Comparison of ENCODE assay signal across 18 cellular contexts in the genomic region with DNA sequence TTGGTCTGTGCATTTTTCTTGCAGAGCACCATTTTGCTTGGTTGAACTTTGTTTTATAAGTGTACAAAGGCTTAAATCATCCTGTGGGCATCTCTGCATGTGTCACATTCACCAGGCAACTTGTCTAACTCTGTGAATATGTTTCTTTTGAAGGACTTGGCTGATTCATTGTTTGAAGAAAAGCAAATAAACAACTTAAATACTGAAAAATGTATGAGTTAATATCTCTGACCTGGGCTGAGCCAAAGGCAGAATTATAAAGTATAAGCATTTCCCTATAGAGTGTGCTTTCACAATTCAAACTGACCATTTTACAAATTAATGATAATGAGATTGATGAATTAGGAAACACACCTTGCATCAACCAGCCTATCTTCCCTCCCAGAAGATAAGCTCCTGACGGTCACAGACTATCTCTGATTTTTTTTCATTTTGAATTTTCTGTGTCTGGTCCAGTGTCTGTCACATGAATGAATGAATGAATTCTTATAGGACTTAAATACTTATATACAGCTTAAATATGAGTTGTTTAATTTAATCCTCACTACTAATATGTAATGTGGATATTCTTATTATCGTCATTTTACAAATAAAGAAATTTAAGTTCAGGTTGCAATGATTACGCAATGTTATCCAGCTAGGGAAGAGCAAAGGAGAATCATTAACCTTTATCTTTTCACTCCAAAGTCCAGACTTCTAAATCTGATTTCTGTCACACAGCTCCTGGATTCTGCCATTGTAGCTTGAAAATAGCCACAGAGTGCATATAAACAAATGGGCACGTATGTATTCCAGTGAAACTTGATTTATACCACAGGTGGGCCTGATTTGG.
A peak's percentile ranks its signal among the peaks of the same experiment; 100 is the strongest.
DNase-seq lines count a peak whose midpoint lies in the region; ATAC-seq, FAIRE-seq and TF ChIP-seq lines count a peak whose summit lies in the region.
"Had no signal": no experiment of that assay in that cellular context is flagged by ENCODE, and none has a peak within 500 bp of the region (broad histone marks: within the 10 kb centered on the region; RNA-seq: fewer than 3 reads in every experiment).

No MANE protein-coding gene starts in this region.

- H3K4ac ChIP-seq in IMR-90 (ENCODE audit: low read depth, low read length), result no peak overlapping the region

- no peak overlapping the region for H4K91ac ChIP-seq in IMR-90 (ENCODE audit: insufficient read depth, low read depth, low read length)

- FAIRE-seq in K562 (lab: Jason Lieb, UNC), result no peak

- BruUV-seq in IMR-90 (replicated peaks; lab: Mats Ljungman, UMichigan) (no TSS peak), K562 (replicated peaks; lab: Mats Ljungman, UMichigan) (no TSS peak)

- TF ChIP-seq POLR2A in IMR-90 (IDR thresholded peaks at IDR 0.05; ENCODE audit: low read depth, low read length), result no peak
- TF ChIP-seq POLR2A in K562 (conservative IDR thresholded peaks at IDR 0.05), result no peak
- no peak for TF ChIP-seq POLR2A in GM18505 (IDR thresholded peaks at IDR 0.05; ENCODE audit: borderline replicate concordance, extremely low read depth, insufficient read depth, insufficient read length)

- no peak overlapping the region for H3K23ac ChIP-seq in IMR-90 (ENCODE audit: low read depth, low read length)

- H3K36me3 ChIP-seq in IMR-90 (ENCODE audit: control insufficient read depth, insufficient read depth, low read length) (no peaks in the 10 kb centered on the region), K562 (ENCODE audit: control insufficient read depth, insufficient read depth, low read length) (no peaks in the 10 kb centered on the region), hepatocyte (replicated peaks; ENCODE audit: insufficient read depth, low read depth) (no peaks in the 10 kb centered on the region), MM.1S (replicated peaks; ENCODE audit: insufficient read depth, low read length) (no peaks in the 10 kb centered on the region)
- H3K36me3 ChIP-seq: breast epithelium, left lung had no signal

- no peak overlapping the region for H2BK15ac ChIP-seq in IMR-90 (ENCODE audit: low read depth, low read length)

- in situ Hi-C loops in IMR-90 (cut with MboI; ENCODE audit: low sequenced_read_pairs), result no loop called here
- in situ Hi-C loops in K562 (cut with MboI), result no loop called here

- no peak overlapping the region for H2BK5ac ChIP-seq in IMR-90 (ENCODE audit: low read depth, low read length, poor library complexity, severe bottlenecking)

- H3K27ac ChIP-seq in IMR-90 (ENCODE audit: insufficient read depth, low read length) (no peak overlapping the region), K562 (ENCODE audit: extremely low read depth, low read depth, low read length) (no peak overlapping the region), hepatocyte (peak overlapping the region; percentile 44), temporal lobe (ENCODE audit: low read depth, low read length) (peak overlapping the region; percentile 99), MM.1S (ENCODE audit: low read length) (no peak overlapping the region)
- H3K27ac ChIP-seq: breast epithelium, left lung, testis, VCaP had no signal

- H3K79me2 ChIP-seq in K562 (ENCODE audit: control insufficient read depth, insufficient read depth, low read length), result no peaks in the 10 kb centered on the region
- H3K79me2 ChIP-seq in hepatocyte, result no peaks in the 10 kb centered on the region
- H3K79me2 ChIP-seq in MM.1S (ENCODE audit: low read length), result no peaks in the 10 kb centered on the region

- H3K18ac ChIP-seq in IMR-90 (ENCODE audit: low read depth, low read length), result no peak overlapping the region

- H2AFZ ChIP-seq in IMR-90 (replicated peaks; ENCODE audit: low read length, poor library complexity) (no peak overlapping the region), K562 (ENCODE audit: low read depth, low read length) (no peak overlapping the region), hepatocyte (no peak overlapping the region), MM.1S (ENCODE audit: low read length) (no peak overlapping the region)

- no peak overlapping the region for H4K8ac ChIP-seq in IMR-90 (ENCODE audit: low read depth in 2 of 2, low read length in 2 of 2)

- no peaks in the 10 kb centered on the region for H3K9me1 ChIP-seq in IMR-90 (ENCODE audit: insufficient read depth, low read length)
- H3K9me1 ChIP-seq in K562 (ENCODE audit: control insufficient read depth, insufficient read depth, low read length), result no peaks in the 10 kb centered on the region

- H3K56ac ChIP-seq in IMR-90 (ENCODE audit: extremely low read depth, insufficient read depth, low read length), result no peak overlapping the region

- no peak overlapping the region for H2AK5ac ChIP-seq in IMR-90 (ENCODE audit: low read depth, low read length)

- TF ChIP-seq RAD21 in IMR-90 (IDR thresholded peaks at IDR 0.05; ENCODE audit: low read length) (no peak), K562 (CRISPR knock-in tag; conservative IDR thresholded peaks at IDR 0.05 in 1 of 2, IDR thresholded peaks at IDR 0.05 in 1 of 2) (no peak)

- dilution Hi-C loops in IMR-90 (cut with HindIII; ENCODE audit: low sequenced_read_pairs, unreplicated experiment), result no loop called here

- no peak overlapping the region for H4K5ac ChIP-seq in IMR-90 (ENCODE audit: low read depth, low read length)

- intact Hi-C loops in IMR-90 (cut with micrococcal nuclease), result no loop called here
- intact Hi-C loops in K562 (cut with micrococcal nuclease), result no loop called here

- WGBS in IMR-90 (ENCODE audit: extremely low coverage in 2 of 2, insufficient read length in 1 of 2), 2 experiments, result no CpG with 5 or more reads among the region's 4 CpGs
- 2% methylated on average over 4 of the region's 4 CpGs for WGBS in K562 (ENCODE audit: insufficient coverage, low coverage, missing lambda C conversion rate)
- 53% methylated on average over 4 of the region's 4 CpGs for WGBS in hepatocyte (ENCODE audit: low lambda C conversion rate, missing lambda C conversion rate)

- H3K4me3 ChIP-seq in IMR-90 (ENCODE audit: insufficient read depth, low read depth, low read length) (no peak overlapping the region), K562 (no peak overlapping the region), hepatocyte (no peak overlapping the region), MM.1S (ENCODE audit: low read length) (no peak overlapping the region)
- H3K4me3 ChIP-seq: breast epithelium, left lung, testis had no signal

- H2BK20ac ChIP-seq in IMR-90 (ENCODE audit: low read depth, low read length), result no peak overlapping the region

- no peaks in the 10 kb centered on the region for H3K4me1 ChIP-seq in IMR-90 (ENCODE audit: control insufficient read depth, insufficient read depth, low read length)
- H3K4me1 ChIP-seq in K562 (replicated peaks in 1 of 2; ENCODE audit: control insufficient read depth in 2 of 2, insufficient read depth in 2 of 2, low read length in 2 of 2), result no peaks in the 10 kb centered on the region
- H3K4me1 ChIP-seq in hepatocyte (ENCODE audit: insufficient read depth), result peaks cover 8% of the 10 kb centered on the region
- no peaks in the 10 kb centered on the region for H3K4me1 ChIP-seq in MM.1S (ENCODE audit: low read length)
- H3K4me1 ChIP-seq: breast epithelium, left lung had no signal

- H3K4me2 ChIP-seq in IMR-90 (ENCODE audit: low read depth, low read length) (no peak overlapping the region), K562 (ENCODE audit: insufficient read depth, low read length) (no peak overlapping the region), hepatocyte (peak overlapping the region; percentile 51), MM.1S (ENCODE audit: low read depth, low read length) (no peak overlapping the region)

- H2BK120ac ChIP-seq in IMR-90 (ENCODE audit: low read depth, low read length), result no peak overlapping the region

- no peak overlapping the region for H2AK9ac ChIP-seq in IMR-90 (replicated peaks; ENCODE audit: low read depth, low read length, poor library complexity)

- no peak overlapping the region for H3K14ac ChIP-seq in IMR-90 (replicated peaks; ENCODE audit: low read depth, low read length)

- H3K9me3 ChIP-seq in IMR-90 (ENCODE audit: control insufficient read depth, insufficient read depth, low read length), result no peaks in the 10 kb centered on the region
- H3K9me3 ChIP-seq in K562 (replicated peaks; ENCODE audit: control insufficient read depth, insufficient read depth, low read depth, low read length), result no peaks in the 10 kb centered on the region; the same call in 1 of the 2 replicates
- H3K9me3 ChIP-seq in hepatocyte (ENCODE audit: low read depth), result no peaks in the 10 kb centered on the region
- no peaks in the 10 kb centered on the region for H3K9me3 ChIP-seq in MM.1S (replicated peaks; ENCODE audit: insufficient read depth, low read length)
- H3K9me3 ChIP-seq: breast epithelium, testis had no signal

- no peak for ATAC-seq in IMR-90 (ENCODE audit: low read depth)
- ATAC-seq in K562, result no peak
- ATAC-seq in GM18505 (IDR thresholded peaks at IDR 0.05; ENCODE audit: unreplicated experiment), result no peak
- ATAC-seq: left lung had no signal

- H4K20me1 ChIP-seq in IMR-90 (ENCODE audit: insufficient read depth, low read length) (no peaks in the 10 kb centered on the region), K562 (replicated peaks; ENCODE audit: control insufficient read depth, insufficient read depth, low read length) (no peaks in the 10 kb centered on the region), hepatocyte (ENCODE audit: insufficient read depth, poor library complexity, severe bottlenecking) (no peaks in the 10 kb centered on the region), MM.1S (ENCODE audit: insufficient read depth, low read length) (no peaks in the 10 kb centered on the region)

- POLR2A ChIA-PET in IMR-90 (lab: Charles Lee; ENCODE audit: unreplicated experiment) (no interaction called here), K562 (lab: Yijun Ruan, JAX) (no interaction called here)

- CTCF ChIA-PET in IMR-90 (lab: Yijun Ruan, JAX) (interaction anchor here (0.6 kb wide), 1 partner anchor 123 kb away, joined by 3 read pairs; no protein-coding TSS in a partner anchor), K562 (lab: Yijun Ruan, JAX; ENCODE audit: low intra/inter-chr PET ratio) (no interaction called here)

- H3K9me2 ChIP-seq in hepatocyte (replicated peaks; ENCODE audit: insufficient read depth), result no peaks in the 10 kb centered on the region
- H3K9me2 ChIP-seq in MM.1S (replicated peaks; ENCODE audit: insufficient read depth, low read length), result no peaks in the 10 kb centered on the region

- DNase-seq in IMR-90 (no peak), K562 (ENCODE audit: extremely low read depth in 1 of 4, low spot score in 3 of 4) (no peak), hepatocyte (ENCODE audit: low spot score) (peak; percentile 40), MM.1S (no peak), germinal center (ENCODE audit: low spot score) (no peak), NCI-H510A (lab: John Stamatoyannopoulos, UW) (no peak)
- DNase-seq: activated CD4-positive, alpha-beta memory T cell treated with anti-CD3 and anti-CD28 coated beads for 36 hours; activated naive CD4-positive, alpha-beta T cell treated with anti-CD3 and anti-CD28 coated beads, Interleukin-2, amount 50 U/mL, for 16 hours; activated T-cell treated with anti-CD3 and anti-CD28 coated beads, Interleukin-2, amount 50 U/mL, for 1 hour; effector CD8-positive, alpha-beta T cell; H9; left lung; SHP77; testis had no signal

- H3K79me1 ChIP-seq in IMR-90 (ENCODE audit: low read depth in 1 of 2, low read length in 2 of 2), result no peaks in the 10 kb centered on the region

- H3K27me3 ChIP-seq in IMR-90 (ENCODE audit: control insufficient read depth, insufficient read depth, low read length), result peaks cover 2% of the 10 kb centered on the region
- H3K27me3 ChIP-seq in K562 (ENCODE audit: control insufficient read depth in 2 of 2, insufficient read depth in 2 of 2, low read length in 2 of 2), result no peaks in the 10 kb centered on the region
- H3K27me3 ChIP-seq in hepatocyte, result no peaks in the 10 kb centered on the region
- H3K27me3 ChIP-seq in MM.1S (replicated peaks; ENCODE audit: insufficient read depth, low read length), result no peaks in the 10 kb centered on the region
- H3K27me3 ChIP-seq: breast epithelium, left lung, testis had no signal

- TF ChIP-seq EP300 in K562 (IDR thresholded peaks at IDR 0.05; ENCODE audit: low read length), result no peak

- TF ChIP-seq CTCF in IMR-90 (conservative IDR thresholded peaks at IDR 0.05; ENCODE audit: low read depth, low read length) (no peak), K562 (IDR thresholded peaks at IDR 0.05 in 2 of 3, conservative IDR thresholded peaks at IDR 0.05 in 1 of 3; ENCODE audit: insufficient read depth in 2 of 3, low read depth in 1 of 3, low read length in 3 of 3) (no peak), hepatocyte (IDR thresholded peaks at IDR 0.05; ENCODE audit: poor library complexity) (no peak), MM.1S (IDR thresholded peaks at IDR 0.05; ENCODE audit: low read length) (no peak)

- no peaks in the 10 kb centered on the region for H3F3A ChIP-seq in MM.1S (ENCODE audit: insufficient read depth, low read length)

- no peak overlapping the region for H3K9ac ChIP-seq in IMR-90 (ENCODE audit: low read depth, low read length)
- H3K9ac ChIP-seq in K562 (ENCODE audit: insufficient read depth in 1 of 2, low read depth in 2 of 2, low read length in 2 of 2), result no peak overlapping the region
- no peak overlapping the region for H3K9ac ChIP-seq in MM.1S (ENCODE audit: low read length)

Comparison
In these comparisons a context has a peak if more than half of its experiments do, and no peak if none do; other contexts are left out.
1. H3K27ac ChIP-seq: peak in hepatocyte (single experiment) and temporal lobe (single experiment); none in IMR-90 (single experiment), K562 (single experiment) and MM.1S (single experiment).